ENCODE assay signal across 1 cellular context in genomic region chr12:32893458-32893857, GRCh38.
TF ChIP-seq lines count a peak whose summit lies in the region.

No MANE protein-coding gene starts in this region.

TF ChIP-seq in GM23338, 12 proteins besides CTCF, POLR2A, EP300 and RAD21 (continued from another document):
- TF ChIP-seq, protein P1, sequence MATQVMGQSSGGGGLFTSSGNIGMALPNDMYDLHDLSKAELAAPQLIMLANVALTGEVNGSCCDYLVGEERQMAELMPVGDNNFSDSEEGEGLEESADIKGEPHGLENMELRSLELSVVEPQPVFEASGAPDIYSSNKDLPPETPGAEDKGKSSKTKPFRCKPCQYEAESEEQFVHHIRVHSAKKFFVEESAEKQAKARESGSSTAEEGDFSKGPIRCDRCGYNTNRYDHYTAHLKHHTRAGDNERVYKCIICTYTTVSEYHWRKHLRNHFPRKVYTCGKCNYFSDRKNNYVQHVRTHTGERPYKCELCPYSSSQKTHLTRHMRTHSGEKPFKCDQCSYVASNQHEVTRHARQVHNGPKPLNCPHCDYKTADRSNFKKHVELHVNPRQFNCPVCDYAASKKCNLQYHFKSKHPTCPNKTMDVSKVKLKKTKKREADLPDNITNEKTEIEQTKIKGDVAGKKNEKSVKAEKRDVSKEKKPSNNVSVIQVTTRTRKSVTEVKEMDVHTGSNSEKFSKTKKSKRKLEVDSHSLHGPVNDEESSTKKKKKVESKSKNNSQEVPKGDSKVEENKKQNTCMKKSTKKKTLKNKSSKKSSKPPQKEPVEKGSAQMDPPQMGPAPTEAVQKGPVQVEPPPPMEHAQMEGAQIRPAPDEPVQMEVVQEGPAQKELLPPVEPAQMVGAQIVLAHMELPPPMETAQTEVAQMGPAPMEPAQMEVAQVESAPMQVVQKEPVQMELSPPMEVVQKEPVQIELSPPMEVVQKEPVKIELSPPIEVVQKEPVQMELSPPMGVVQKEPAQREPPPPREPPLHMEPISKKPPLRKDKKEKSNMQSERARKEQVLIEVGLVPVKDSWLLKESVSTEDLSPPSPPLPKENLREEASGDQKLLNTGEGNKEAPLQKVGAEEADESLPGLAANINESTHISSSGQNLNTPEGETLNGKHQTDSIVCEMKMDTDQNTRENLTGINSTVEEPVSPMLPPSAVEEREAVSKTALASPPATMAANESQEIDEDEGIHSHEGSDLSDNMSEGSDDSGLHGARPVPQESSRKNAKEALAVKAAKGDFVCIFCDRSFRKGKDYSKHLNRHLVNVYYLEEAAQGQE (IDR thresholded peaks at IDR 0.05; ENCODE audit: unreplicated experiment), result no peak
- TF ChIP-seq, protein P2, sequence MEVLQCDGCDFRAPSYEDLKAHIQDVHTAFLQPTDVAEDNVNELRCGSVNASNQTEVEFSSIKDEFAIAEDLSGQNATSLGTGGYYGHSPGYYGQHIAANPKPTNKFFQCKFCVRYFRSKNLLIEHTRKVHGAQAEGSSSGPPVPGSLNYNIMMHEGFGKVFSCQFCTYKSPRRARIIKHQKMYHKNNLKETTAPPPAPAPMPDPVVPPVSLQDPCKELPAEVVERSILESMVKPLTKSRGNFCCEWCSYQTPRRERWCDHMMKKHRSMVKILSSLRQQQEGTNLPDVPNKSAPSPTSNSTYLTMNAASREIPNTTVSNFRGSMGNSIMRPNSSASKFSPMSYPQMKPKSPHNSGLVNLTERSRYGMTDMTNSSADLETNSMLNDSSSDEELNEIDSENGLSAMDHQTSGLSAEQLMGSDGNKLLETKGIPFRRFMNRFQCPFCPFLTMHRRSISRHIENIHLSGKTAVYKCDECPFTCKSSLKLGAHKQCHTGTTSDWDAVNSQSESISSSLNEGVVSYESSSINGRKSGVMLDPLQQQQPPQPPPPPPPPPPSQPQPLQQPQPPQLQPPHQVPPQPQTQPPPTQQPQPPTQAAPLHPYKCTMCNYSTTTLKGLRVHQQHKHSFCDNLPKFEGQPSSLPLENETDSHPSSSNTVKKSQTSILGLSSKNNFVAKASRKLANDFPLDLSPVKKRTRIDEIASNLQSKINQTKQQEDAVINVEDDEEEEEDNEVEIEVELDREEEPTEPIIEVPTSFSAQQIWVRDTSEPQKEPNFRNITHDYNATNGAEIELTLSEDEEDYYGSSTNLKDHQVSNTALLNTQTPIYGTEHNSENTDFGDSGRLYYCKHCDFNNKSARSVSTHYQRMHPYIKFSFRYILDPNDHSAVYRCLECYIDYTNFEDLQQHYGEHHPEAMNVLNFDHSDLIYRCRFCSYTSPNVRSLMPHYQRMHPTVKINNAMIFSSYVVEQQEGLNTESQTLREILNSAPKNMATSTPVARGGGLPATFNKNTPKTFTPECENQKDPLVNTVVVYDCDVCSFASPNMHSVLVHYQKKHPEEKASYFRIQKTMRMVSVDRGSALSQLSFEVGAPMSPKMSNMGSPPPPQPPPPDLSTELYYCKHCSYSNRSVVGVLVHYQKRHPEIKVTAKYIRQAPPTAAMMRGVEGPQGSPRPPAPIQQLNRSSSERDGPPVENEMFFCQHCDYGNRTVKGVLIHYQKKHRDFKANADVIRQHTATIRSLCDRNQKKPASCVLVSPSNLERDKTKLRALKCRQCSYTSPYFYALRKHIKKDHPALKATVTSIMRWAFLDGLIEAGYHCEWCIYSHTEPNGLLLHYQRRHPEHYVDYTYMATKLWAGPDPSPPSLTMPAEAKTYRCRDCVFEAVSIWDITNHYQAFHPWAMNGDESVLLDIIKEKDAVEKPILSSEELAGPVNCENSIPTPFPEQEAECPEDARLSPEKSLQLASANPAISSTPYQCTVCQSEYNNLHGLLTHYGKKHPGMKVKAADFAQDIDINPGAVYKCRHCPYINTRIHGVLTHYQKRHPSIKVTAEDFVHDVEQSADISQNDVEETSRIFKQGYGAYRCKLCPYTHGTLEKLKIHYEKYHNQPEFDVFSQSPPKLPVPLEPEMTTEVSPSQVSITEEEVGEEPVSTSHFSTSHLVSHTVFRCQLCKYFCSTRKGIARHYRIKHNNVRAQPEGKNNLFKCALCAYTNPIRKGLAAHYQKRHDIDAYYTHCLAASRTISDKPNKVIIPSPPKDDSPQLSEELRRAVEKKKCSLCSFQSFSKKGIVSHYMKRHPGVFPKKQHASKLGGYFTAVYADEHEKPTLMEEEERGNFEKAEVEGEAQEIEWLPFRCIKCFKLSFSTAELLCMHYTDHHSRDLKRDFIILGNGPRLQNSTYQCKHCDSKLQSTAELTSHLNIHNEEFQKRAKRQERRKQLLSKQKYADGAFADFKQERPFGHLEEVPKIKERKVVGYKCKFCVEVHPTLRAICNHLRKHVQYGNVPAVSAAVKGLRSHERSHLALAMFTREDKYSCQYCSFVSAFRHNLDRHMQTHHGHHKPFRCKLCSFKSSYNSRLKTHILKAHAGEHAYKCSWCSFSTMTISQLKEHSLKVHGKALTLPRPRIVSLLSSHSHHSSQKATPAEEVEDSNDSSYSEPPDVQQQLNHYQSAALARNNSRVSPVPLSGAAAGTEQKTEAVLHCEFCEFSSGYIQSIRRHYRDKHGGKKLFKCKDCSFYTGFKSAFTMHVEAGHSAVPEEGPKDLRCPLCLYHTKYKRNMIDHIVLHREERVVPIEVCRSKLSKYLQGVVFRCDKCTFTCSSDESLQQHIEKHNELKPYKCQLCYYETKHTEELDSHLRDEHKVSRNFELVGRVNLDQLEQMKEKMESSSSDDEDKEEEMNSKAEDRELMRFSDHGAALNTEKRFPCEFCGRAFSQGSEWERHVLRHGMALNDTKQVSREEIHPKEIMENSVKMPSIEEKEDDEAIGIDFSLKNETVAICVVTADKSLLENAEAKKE (CRISPR knock-in tag; IDR thresholded peaks at IDR 0.05), result no peak
- no peak for TF ChIP-seq NANOG (IDR thresholded peaks at IDR 0.05; ENCODE audit: borderline replicate concordance)
- TF ChIP-seq ZNF331 (CRISPR knock-in tag; IDR thresholded peaks at IDR 0.05; ENCODE audit: low read depth), result no peak
- no peak for TF ChIP-seq POLR2AphosphoS5 (IDR thresholded peaks at IDR 0.05; ENCODE audit: low read depth)
- TF ChIP-seq ZNF114 (CRISPR knock-in tag; IDR thresholded peaks at IDR 0.05), result no peak
- TF ChIP-seq, protein P3, sequence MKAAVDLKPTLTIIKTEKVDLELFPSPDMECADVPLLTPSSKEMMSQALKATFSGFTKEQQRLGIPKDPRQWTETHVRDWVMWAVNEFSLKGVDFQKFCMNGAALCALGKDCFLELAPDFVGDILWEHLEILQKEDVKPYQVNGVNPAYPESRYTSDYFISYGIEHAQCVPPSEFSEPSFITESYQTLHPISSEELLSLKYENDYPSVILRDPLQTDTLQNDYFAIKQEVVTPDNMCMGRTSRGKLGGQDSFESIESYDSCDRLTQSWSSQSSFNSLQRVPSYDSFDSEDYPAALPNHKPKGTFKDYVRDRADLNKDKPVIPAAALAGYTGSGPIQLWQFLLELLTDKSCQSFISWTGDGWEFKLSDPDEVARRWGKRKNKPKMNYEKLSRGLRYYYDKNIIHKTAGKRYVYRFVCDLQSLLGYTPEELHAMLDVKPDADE (IDR thresholded peaks at IDR 0.05), result no peak
- no peak for TF ChIP-seq EZH2phosphoT487 (IDR thresholded peaks at IDR 0.05; ENCODE audit: unreplicated experiment)
- no peak for TF ChIP-seq EZH2 (IDR thresholded peaks at IDR 0.05; ENCODE audit: low read depth, unreplicated experiment)
- TF ChIP-seq CREB1 (CRISPR knock-in tag; IDR thresholded peaks at IDR 0.05; ENCODE audit: low read depth), result no peak
